6 cellular contexts compared by ENCODE assay signal in the genomic region with DNA sequence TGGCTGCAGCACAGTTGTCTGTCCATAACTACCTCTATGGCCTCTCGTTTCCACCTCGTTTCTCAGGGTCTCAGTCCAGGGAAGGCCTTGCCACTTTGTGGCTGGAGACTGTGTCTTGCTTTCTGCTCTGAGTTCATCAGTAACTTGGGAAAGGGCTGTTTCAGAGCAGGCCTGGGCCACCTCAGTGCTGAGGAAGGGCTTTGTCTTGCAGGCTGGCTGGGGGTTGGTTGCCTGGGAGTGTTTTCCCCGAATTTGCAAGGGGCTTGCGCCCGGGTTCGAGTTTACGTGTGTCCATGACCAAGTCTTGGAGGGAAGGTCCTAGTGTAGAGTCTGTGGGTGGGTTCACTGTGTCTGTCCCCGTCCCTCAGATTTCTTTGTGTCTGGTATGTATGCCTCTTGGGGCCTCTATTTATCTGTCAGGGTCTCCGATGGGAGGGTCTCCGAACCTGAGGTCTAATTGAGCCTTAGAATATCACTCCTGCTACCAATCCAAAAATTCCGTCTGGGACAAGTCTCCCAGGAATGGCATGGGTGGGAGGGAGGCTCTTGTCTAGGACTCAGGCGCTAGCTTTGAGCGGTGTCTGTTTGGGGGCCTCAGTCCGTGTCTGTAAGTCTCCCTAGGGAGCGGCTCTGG. TPM values are rescaled to one million over a fixed set of nuclear protein-coding genes. Genes with fewer than 3 reads are reported as not detected.
DNase-seq lines count a peak whose midpoint lies in the region; ATAC-seq, FAIRE-seq and TF ChIP-seq lines count a peak whose summit lies in the region.

No MANE protein-coding gene starts in this region.

- peak overlapping the region in 7 of 10 donors; percentile 20 to 67 (median 50) for H3K4me3 Mint-ChIP-seq in naive thymus-derived CD8-positive, alpha-beta T cell

- peak overlapping the region in 2 of 10 donors; percentile 54 to 66 for H3K27ac Mint-ChIP-seq in naive thymus-derived CD8-positive, alpha-beta T cell

- peaks cover 1 to 19% (median 10%) of the 10 kb centered on the region in 5 donors for H3K27me3 Mint-ChIP-seq in naive thymus-derived CD8-positive, alpha-beta T cell

- POLR2A ChIA-PET in naive thymus-derived CD8-positive, alpha-beta T cell (lab: Charles Lee) = interaction anchor here (0.6 to 1.6 kb wide), 3 partner anchors 11 to 1620 kb away, joined by 3 to 6 read pairs (median 4); no protein-coding TSS in a partner anchor

- H3K36me3 Mint-ChIP-seq in naive thymus-derived CD8-positive, alpha-beta T cell = peaks cover 0 to 6% (median 0%) of the 10 kb centered on the region in 3 donors

- no peak for FAIRE-seq in bronchial epithelial cell (lab: Jason Lieb, UNC)

- H3K9me3 ChIP-seq in ES-I3 (ENCODE audit: control insufficient read depth, insufficient read depth, low read length) = no peaks in the 10 kb centered on the region; the same call in 1 of the 2 replicates

- TF ChIP-seq CTCF in bronchial epithelial cell (IDR thresholded peaks at IDR 0.05; ENCODE audit: insufficient read depth, low read length, severe bottlenecking) = no peak

- no peak for DNase-seq in bronchial epithelial cell (ENCODE audit: low read depth)
- DNase-seq in naive thymus-derived CD8-positive, alpha-beta T cell = no peak
- DNase-seq in DMS153 (lab: John Stamatoyannopoulos, UW) = no peak
- no peak for DNase-seq in NOMO-1 treated with dmso at 0.1 percent for 144 hours (lab: John Stamatoyannopoulos, UW; ENCODE audit: unreplicated experiment)

- H3K9me3 Mint-ChIP-seq in naive thymus-derived CD8-positive, alpha-beta T cell = peaks cover 0 to 3% (median 0%) of the 10 kb centered on the region in 9 donors

- H3K36me3 ChIP-seq in ES-I3 (ENCODE audit: insufficient read depth, low read length) = no peaks in the 10 kb centered on the region
- H3K36me3 ChIP-seq in bronchial epithelial cell (ENCODE audit: control insufficient read depth, insufficient read depth, low read length) = peaks cover 16% of the 10 kb centered on the region

- peaks cover 13 to 38% (median 28%) of the 10 kb centered on the region in 4 donors for H3K4me1 Mint-ChIP-seq in naive thymus-derived CD8-positive, alpha-beta T cell

- H3K4me1 ChIP-seq in ES-I3 (ENCODE audit: insufficient read depth, low read length) = peaks cover 6% of the 10 kb centered on the region; the same call in 1 of the 2 replicates

- no peaks in the 10 kb centered on the region for H3K27me3 ChIP-seq in bronchial epithelial cell (ENCODE audit: control insufficient read depth, insufficient read depth, low read length)

- H3K9ac ChIP-seq in ES-I3 (ENCODE audit: low read depth, low read length) = peak overlapping the region; percentile 54; the same call in 1 of the 2 replicates

- H3K4me3 ChIP-seq in bronchial epithelial cell (ENCODE audit: low read depth, low read length) = peak overlapping the region; percentile 69

- no peak for ATAC-seq in naive thymus-derived CD8-positive, alpha-beta T cell
- ATAC-seq in HG02642 (IDR thresholded peaks at IDR 0.05; ENCODE audit: poor library complexity, unreplicated experiment) = no peak

RNA-seq across cellular contexts. Expression of gene TGFB1I1, which starts 0.6 kb away (rescaled TPM):
- total RNA-seq in bronchial epithelial cell = 1.6 and 2.8 TPM in 2 replicates
- under 1 TPM; 0.58 to 0.68 TPM for total RNA-seq in naive thymus-derived CD8-positive, alpha-beta T cell
- polyA plus RNA-seq in naive thymus-derived CD8-positive, alpha-beta T cell = under 1 TPM; 0.08 to 0.22 (median 0.20) TPM

RNA-seq across cellular contexts. Expression of gene SLC5A2, which starts 11.6 kb away (rescaled TPM):
- under 0.01 TPM in 1 of 2 replicates, not detected in the other for total RNA-seq in bronchial epithelial cell
- total RNA-seq in naive thymus-derived CD8-positive, alpha-beta T cell = 1 to 10 TPM; 3.5 to 4.7 TPM
- polyA plus RNA-seq in naive thymus-derived CD8-positive, alpha-beta T cell = 1 to 10 TPM; 2.3 to 2.5 (median 2.5) TPM

RNA-seq across cellular contexts. Expression of gene ARMC5, which starts 12.1 kb away (rescaled TPM):
- total RNA-seq in bronchial epithelial cell = 4.2 and 8.4 TPM in 2 replicates
- total RNA-seq in naive thymus-derived CD8-positive, alpha-beta T cell = 10 to 100 TPM; 11.1 to 12.0 TPM
- polyA plus RNA-seq in naive thymus-derived CD8-positive, alpha-beta T cell = 1 to 10 TPM; 6.2 to 9.8 (median 8.0) TPM

RNA-seq across cellular contexts. Expression of gene ZNF843, which starts 28.8 kb away (rescaled TPM):
- total RNA-seq in bronchial epithelial cell = under 0.01 and 0.13 TPM in 2 replicates
- under 1 TPM; 0.38 to 0.49 TPM for total RNA-seq in naive thymus-derived CD8-positive, alpha-beta T cell
- under 1 TPM in 2 of 3 donors, not detected in 1; 0.03 to 0.21 TPM for polyA plus RNA-seq in naive thymus-derived CD8-positive, alpha-beta T cell

RNA-seq across cellular contexts. Expression of gene RUSF1, which starts 36.8 kb away (rescaled TPM):
- 26.9 TPM in 2 replicates for total RNA-seq in bronchial epithelial cell
- 100 to 1,000 TPM; 108 to 110 TPM for total RNA-seq in naive thymus-derived CD8-positive, alpha-beta T cell
- polyA plus RNA-seq in naive thymus-derived CD8-positive, alpha-beta T cell = 10 to 100 TPM; 15.3 to 28.6 (median 22.3) TPM
